In the genomic region with DNA sequence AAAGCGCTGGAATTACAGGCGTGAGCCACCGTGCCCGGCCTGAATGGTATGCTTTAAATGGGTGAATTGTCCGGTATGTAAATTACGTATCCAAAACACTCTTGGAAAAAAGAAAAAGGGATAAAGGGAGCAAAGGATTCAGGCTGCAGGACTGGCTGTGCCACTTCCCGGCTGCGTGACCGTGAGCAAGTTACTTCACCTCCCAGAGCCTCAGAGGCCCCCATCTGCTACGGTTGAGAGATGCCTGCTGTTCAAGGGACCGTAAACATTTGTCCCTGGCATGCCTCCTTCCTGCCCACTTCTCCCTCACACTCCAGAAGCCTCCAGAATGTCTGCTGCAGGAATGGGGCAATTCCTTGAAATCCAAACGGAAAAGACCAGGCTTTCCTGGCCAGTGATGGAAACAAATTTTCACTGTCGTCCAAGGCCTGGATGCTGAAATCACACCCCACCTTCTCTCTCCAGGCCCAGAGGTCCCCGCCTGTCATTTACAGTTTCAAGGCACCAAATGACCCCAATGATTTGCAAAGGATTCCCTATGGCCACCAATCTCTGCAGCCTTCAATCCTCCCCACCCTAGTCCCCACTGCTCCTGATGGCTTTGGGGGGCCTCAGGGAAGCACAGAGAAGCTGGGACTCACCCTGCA, we compare ENCODE assay signal across 15 cellular contexts. TPM values are rescaled to one million over a fixed set of nuclear protein-coding genes. Genes with fewer than 3 reads are reported as not detected.
DNase-seq lines count a peak whose midpoint lies in the region; ATAC-seq and TF ChIP-seq lines count a peak whose summit lies in the region.
"Had no signal": no experiment of that assay in that cellular context is flagged by ENCODE, and none has a peak within 500 bp of the region (broad histone marks: within the 10 kb centered on the region; RNA-seq: fewer than 3 reads in every experiment).

No MANE protein-coding gene starts in this region.

- H3K4me2 ChIP-seq in BLaER1 = peak overlapping the region; percentile 79

- no peaks in the 10 kb centered on the region for H3K36me3 Mint-ChIP-seq in nephron (ENCODE audit: low read depth)
- no peaks in the 10 kb centered on the region for H3K36me3 Mint-ChIP-seq in activated T-cell treated with anti-CD3 and anti-CD28 coated beads, Interleukin-2, amount 50 U/mL, for 4 hours (ENCODE audit: insufficient read depth)
- H3K36me3 Mint-ChIP-seq: naive B cell had no signal

- H3K27ac ChIP-seq in BLaER1 = peak overlapping the region; percentile 52
- H3K27ac ChIP-seq: transverse colon had no signal

- H3K4me3 ChIP-seq in BLaER1 = no peak overlapping the region
- H3K4me3 ChIP-seq: transverse colon had no signal

- no peaks in the 10 kb centered on the region for H3K36me3 ChIP-seq in BLaER1
- H3K36me3 ChIP-seq: transverse colon had no signal

- H4K20me1 ChIP-seq in BLaER1 = no peaks in the 10 kb centered on the region

- TF ChIP-seq CTCF in nephron (IDR thresholded peaks at IDR 0.05; ENCODE audit: unreplicated experiment in 3 of 3) = no peak

- H3K9me3 Mint-ChIP-seq in nephron = no peaks in the 10 kb centered on the region
- H3K9me3 Mint-ChIP-seq in activated T-cell treated with anti-CD3 and anti-CD28 coated beads, Interleukin-2, amount 50 U/mL, for 4 hours = no peaks in the 10 kb centered on the region
- H3K9me3 Mint-ChIP-seq: activated naive CD8-positive, alpha-beta T cell treated with anti-CD3 and anti-CD28 coated beads, Interleukin-2, amount 50 U/mL, for 24 hours; naive B cell had no signal

- peaks cover 75% of the 10 kb centered on the region for H3K4me1 ChIP-seq in BLaER1

- peaks cover 13% of the 10 kb centered on the region for H3K27me3 Mint-ChIP-seq in nephron (ENCODE audit: low read depth)
- no peaks in the 10 kb centered on the region for H3K27me3 Mint-ChIP-seq in activated T-cell treated with anti-CD3 and anti-CD28 coated beads, Interleukin-2, amount 50 U/mL, for 4 hours (ENCODE audit: low read depth)

- H3K27me3 ChIP-seq in BLaER1 = no peaks in the 10 kb centered on the region
- H3K27me3 ChIP-seq: transverse colon had no signal

- H3K9ac ChIP-seq in BLaER1 = peak overlapping the region; percentile 1; the same call in 1 of the 2 replicates

- ATAC-seq in HG03378 (IDR thresholded peaks at IDR 0.05; ENCODE audit: unreplicated experiment) = no peak
- no peak for ATAC-seq in activated T-cell treated with anti-CD3 and anti-CD28 coated beads, Interleukin-2, amount 50 U/mL, for 4 hours
- ATAC-seq: activated naive CD8-positive, alpha-beta T cell treated with anti-CD3 and anti-CD28 coated beads, Interleukin-2, amount 50 U/mL, for 24 hours had no signal

- H3K27ac Mint-ChIP-seq in nephron = peak overlapping the region; percentile 88 to 93 (median 92)

- DNase-seq in MV-4-11 (lab: John Stamatoyannopoulos, UW) (peak; percentile 12), cerebellar cortex (ENCODE audit: low spot score) (peak; percentile 77)
- DNase-seq in activated T-cell treated with anti-CD3 and anti-CD28 coated beads, Interleukin-2, amount 50 U/mL, for 48 hours = no peak
- no peak for DNase-seq in stimulated activated CD8-positive, alpha-beta memory T cell treated with anti-CD3 and anti-CD28 coated beads, Interleukin-4, amount 100 ng/mL, for 48 hours
- no peak for DNase-seq in activated T-cell treated with anti-CD3 and anti-CD28 coated beads, Interleukin-2, amount 50 U/mL, for 4 hours
- DNase-seq: activated naive CD8-positive, alpha-beta T cell treated with anti-CD3 and anti-CD28 coated beads, Interleukin-2, amount 50 U/mL, for 24 hours; H7; naive B cell; NCI-H1092; NCI-H526 treated with DMSO at 0.1 percent for 48 hours; SHP77; transverse colon had no signal

- no peaks in the 10 kb centered on the region for H3K9me3 ChIP-seq in BLaER1
- H3K9me3 ChIP-seq: transverse colon had no signal

- peak overlapping the region in 2 of 3 experiments; percentile 5 to 17 for H3K4me3 Mint-ChIP-seq in nephron
- no peak overlapping the region for H3K4me3 Mint-ChIP-seq in activated T-cell treated with anti-CD3 and anti-CD28 coated beads, Interleukin-2, amount 50 U/mL, for 4 hours
- H3K4me3 Mint-ChIP-seq: activated naive CD8-positive, alpha-beta T cell treated with anti-CD3 and anti-CD28 coated beads, Interleukin-2, amount 50 U/mL, for 24 hours had no signal

- peaks cover 30% of the 10 kb centered on the region for H3K4me1 Mint-ChIP-seq in nephron
- H3K4me1 Mint-ChIP-seq in activated T-cell treated with anti-CD3 and anti-CD28 coated beads, Interleukin-2, amount 50 U/mL, for 4 hours (ENCODE audit: low read depth) = peaks cover 24% of the 10 kb centered on the region

RNA-seq across cellular contexts. Expression of a gene that starts 22.9 kb away (rescaled TPM):
- 100 to 1,000 TPM in 2 of 3 donors, 10 to 100 TPM in 1; 68.4 to 127 (median 103) TPM for total RNA-seq in activated T-cell treated with anti-CD3 and anti-CD28 coated beads, Interleukin-2, amount 50 U/mL, for 4 hours

RNA-seq across cellular contexts. Expression of a gene that starts 58.7 kb away (rescaled TPM):
- 1 to 10 TPM; 6.5 to 8.3 (median 7.6) TPM for total RNA-seq in activated T-cell treated with anti-CD3 and anti-CD28 coated beads, Interleukin-2, amount 50 U/mL, for 4 hours

Comparison
In these comparisons a context has a peak if more than half of its experiments do, and no peak if none do; other contexts are left out.
1. DNase-seq: peak in MV-4-11 (single experiment) and cerebellar cortex (single experiment); none in activated T-cell treated with anti-CD3 and anti-CD28 coated beads, Interleukin-2, amount 50 U/mL, for 48 hours (0 of 2), stimulated activated CD8-positive, alpha-beta memory T cell treated with anti-CD3 and anti-CD28 coated beads, Interleukin-4, amount 100 ng/mL, for 48 hours (single experiment) and activated T-cell treated with anti-CD3 and anti-CD28 coated beads, Interleukin-2, amount 50 U/mL, for 4 hours (single experiment).